In the genomic region with DNA sequence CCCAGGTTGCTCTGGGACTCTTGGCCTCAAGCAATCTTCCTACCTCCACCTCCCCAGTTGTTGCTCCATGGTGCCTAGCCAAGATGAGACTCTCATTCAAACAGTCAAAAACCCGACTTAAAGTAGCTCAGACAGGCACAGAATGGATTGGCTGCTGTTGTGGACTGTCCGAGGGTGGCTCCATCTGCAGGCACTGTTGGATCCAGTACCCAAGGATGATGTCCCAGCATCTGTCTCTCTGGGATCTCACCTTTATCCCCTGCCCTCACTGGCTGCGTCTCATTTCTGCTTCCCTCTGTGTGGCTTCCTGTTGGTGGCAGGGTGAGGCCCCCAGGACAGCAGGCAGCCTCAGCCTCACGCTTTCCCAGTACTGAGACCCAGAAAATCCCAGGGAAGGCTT, we compare ENCODE assay signal across 13 cellular contexts. TPM values are rescaled to one million over a fixed set of nuclear protein-coding genes. Genes with fewer than 3 reads are reported as not detected.
"Had no signal": no experiment of that assay in that cellular context is flagged by ENCODE, and none has a peak within 500 bp of the region (broad histone marks: within the 10 kb centered on the region; RNA-seq: fewer than 3 reads in every experiment).

No MANE protein-coding gene starts in this region.

RNA-seq across cellular contexts. Expression of gene FKBP6, which starts 48.3 kb away (rescaled TPM):
- total RNA-seq: activated B cell treated with CpG ODN at 0.5 μM for 24 hours; activated CD4-positive, alpha-beta memory T cell treated with anti-CD3 and anti-CD28 coated beads for 36 hours; activated CD4-positive, alpha-beta memory T cell treated with anti-CD3 and anti-CD28 coated beads, Interleukin-2, amount 10 ng/mL, durations not matched to agents 7 days and 5 days; activated CD4-positive, alpha-beta T cell treated with anti-CD3 and anti-CD28 coated beads for 36 hours; activated CD4-positive, alpha-beta T cell treated with anti-CD3 and anti-CD28 coated beads, Interleukin-2, amount 10 ng/mL, durations not matched to agents 24 days and 14 days; activated CD4-positive, alpha-beta T cell treated with anti-CD3 and anti-CD28 coated beads, Interleukin-2, amount 10 ng/mL, durations not matched to agents 7 days and 5 days; activated CD8-positive, alpha-beta memory T cell treated with anti-CD3 and anti-CD28 coated beads for 36 hours; activated CD8-positive, alpha-beta memory T cell treated with anti-CD3 and anti-CD28 coated beads, Interleukin-2, amount 10 ng/mL, durations not matched to agents 7 days and 5 days; activated CD8-positive, alpha-beta T cell treated with anti-CD3 and anti-CD28 coated beads for 36 hours; activated CD8-positive, alpha-beta T cell treated with anti-CD3 and anti-CD28 coated beads, Interleukin-2, amount 10 ng/mL, durations not matched to agents 7 days and 5 days; T-helper 1 cell treated with Interleukin-12 subunit alpha and Interleukin-12 subunit beta and Interleukin-4 antibody, amounts not matched to agents 30 ng/mL and 1 ng/mL, for 36 hours; T-helper 17 cell; T-helper 2 cell treated with Interferon-gamma antibody and Interleukin-4, amounts not matched to agents 100 ng/mL and 5 ng/mL, for 36 hours had no signal

RNA-seq across cellular contexts. Expression of gene TRIM50, which starts 48.4 kb away (rescaled TPM):
- total RNA-seq: activated B cell treated with CpG ODN at 0.5 μM for 24 hours; activated CD4-positive, alpha-beta memory T cell treated with anti-CD3 and anti-CD28 coated beads for 36 hours; activated CD4-positive, alpha-beta memory T cell treated with anti-CD3 and anti-CD28 coated beads, Interleukin-2, amount 10 ng/mL, durations not matched to agents 7 days and 5 days; activated CD4-positive, alpha-beta T cell treated with anti-CD3 and anti-CD28 coated beads for 36 hours; activated CD4-positive, alpha-beta T cell treated with anti-CD3 and anti-CD28 coated beads, Interleukin-2, amount 10 ng/mL, durations not matched to agents 24 days and 14 days; activated CD4-positive, alpha-beta T cell treated with anti-CD3 and anti-CD28 coated beads, Interleukin-2, amount 10 ng/mL, durations not matched to agents 7 days and 5 days; activated CD8-positive, alpha-beta memory T cell treated with anti-CD3 and anti-CD28 coated beads for 36 hours; activated CD8-positive, alpha-beta memory T cell treated with anti-CD3 and anti-CD28 coated beads, Interleukin-2, amount 10 ng/mL, durations not matched to agents 7 days and 5 days; activated CD8-positive, alpha-beta T cell treated with anti-CD3 and anti-CD28 coated beads for 36 hours; activated CD8-positive, alpha-beta T cell treated with anti-CD3 and anti-CD28 coated beads, Interleukin-2, amount 10 ng/mL, durations not matched to agents 7 days and 5 days; T-helper 1 cell treated with Interleukin-12 subunit alpha and Interleukin-12 subunit beta and Interleukin-4 antibody, amounts not matched to agents 30 ng/mL and 1 ng/mL, for 36 hours; T-helper 17 cell; T-helper 2 cell treated with Interferon-gamma antibody and Interleukin-4, amounts not matched to agents 100 ng/mL and 5 ng/mL, for 36 hours had no signal

RNA-seq across cellular contexts. Expression of gene FZD9, which starts 57.3 kb away (rescaled TPM):
- total RNA-seq: activated CD4-positive, alpha-beta memory T cell treated with anti-CD3 and anti-CD28 coated beads, Interleukin-2, amount 10 ng/mL, durations not matched to agents 7 days and 5 days; activated CD4-positive, alpha-beta T cell treated with anti-CD3 and anti-CD28 coated beads, Interleukin-2, amount 10 ng/mL, durations not matched to agents 7 days and 5 days; activated CD8-positive, alpha-beta memory T cell treated with anti-CD3 and anti-CD28 coated beads, Interleukin-2, amount 10 ng/mL, durations not matched to agents 7 days and 5 days; T-helper 1 cell treated with Interleukin-12 subunit alpha and Interleukin-12 subunit beta and Interleukin-4 antibody, amounts not matched to agents 30 ng/mL and 1 ng/mL, for 36 hours; T-helper 17 cell; T-helper 2 cell treated with Interferon-gamma antibody and Interleukin-4, amounts not matched to agents 100 ng/mL and 5 ng/mL, for 36 hours had no signal
